ENCODE assay signal across 21 cellular contexts in genomic region chr3:57583544-57583943, GRCh38. TPM values are rescaled to one million over a fixed set of nuclear protein-coding genes. Genes with fewer than 3 reads are reported as not detected.
DNase-seq lines count a peak whose midpoint lies in the region; ATAC-seq and TF ChIP-seq lines count a peak whose summit lies in the region.
"Had no signal": no experiment of that assay in that cellular context is flagged by ENCODE, and none has a peak within 500 bp of the region (broad histone marks: within the 10 kb centered on the region; RNA-seq: fewer than 3 reads in every experiment).

No MANE protein-coding gene starts in this region.

- H3K27me3 ChIP-seq in transverse colon = no peaks in the 10 kb centered on the region
- H3K27me3 ChIP-seq: neural progenitor cell had no signal

- peak overlapping the region; percentile 73 for H3K27ac Mint-ChIP-seq in activated naive CD8-positive, alpha-beta T cell
- no peak overlapping the region for H3K27ac Mint-ChIP-seq in activated naive CD8-positive, alpha-beta T cell treated with anti-CD3 and anti-CD28 coated beads for 36 hours
- H3K27ac Mint-ChIP-seq in T-helper 17 cell (peak overlapping the region; percentile 34), endothelial cell (ENCODE audit: unreplicated experiment) (peak overlapping the region; percentile 14)
- H3K27ac Mint-ChIP-seq: neural progenitor cell; stimulated activated effector memory CD8-positive, alpha-beta T cell treated with anti-CD3 and anti-CD28 coated beads, Interleukin-12 subunit alpha, Interleukin-12 subunit beta, amount 100 ng/mL, for 72 hours had no signal

- intact Hi-C loops in transverse colon (cut with DNase I; ENCODE audit: low total_unique reads) = no loop called here

- H3K4me1 Mint-ChIP-seq in activated naive CD8-positive, alpha-beta T cell (ENCODE audit: low read depth) = peaks cover 36% of the 10 kb centered on the region
- peaks cover 30% of the 10 kb centered on the region for H3K4me1 Mint-ChIP-seq in activated naive CD8-positive, alpha-beta T cell treated with anti-CD3 and anti-CD28 coated beads for 36 hours
- H3K4me1 Mint-ChIP-seq in T-helper 17 cell (peaks cover 18% of the 10 kb centered on the region), endothelial cell (ENCODE audit: unreplicated experiment) (peaks cover 3% of the 10 kb centered on the region)
- H3K4me1 Mint-ChIP-seq: neural progenitor cell had no signal

- H3K4me3 Mint-ChIP-seq in activated naive CD8-positive, alpha-beta T cell = no peak overlapping the region
- no peak overlapping the region for H3K4me3 Mint-ChIP-seq in activated naive CD8-positive, alpha-beta T cell treated with anti-CD3 and anti-CD28 coated beads for 36 hours
- H3K4me3 Mint-ChIP-seq in T-helper 17 cell (no peak overlapping the region), endothelial cell (ENCODE audit: unreplicated experiment) (no peak overlapping the region)
- H3K4me3 Mint-ChIP-seq: activated CD4-positive, alpha-beta T cell treated with anti-CD3 and anti-CD28 coated beads for 36 hours; CD4-positive, alpha-beta memory T cell; neural progenitor cell; stimulated activated effector memory CD8-positive, alpha-beta T cell treated with anti-CD3 and anti-CD28 coated beads, Interleukin-12 subunit alpha, Interleukin-12 subunit beta, amount 100 ng/mL, for 72 hours had no signal

- no peak overlapping the region for H3K4me3 ChIP-seq in transverse colon
- H3K4me3 ChIP-seq: neural progenitor cell had no signal

- H3K9me3 ChIP-seq in T-helper 17 cell (ENCODE audit: control insufficient read depth, low read length, poor library complexity, severe bottlenecking) (no peaks in the 10 kb centered on the region), transverse colon (no peaks in the 10 kb centered on the region)

- peak overlapping the region; percentile 32 to 65 (median 54) for H3K27ac ChIP-seq in transverse colon
- H3K27ac ChIP-seq: epithelial cell of prostate, neural progenitor cell had no signal

- no peaks in the 10 kb centered on the region for H3K36me3 ChIP-seq in transverse colon
- H3K36me3 ChIP-seq: neural progenitor cell had no signal

- 55 to 59% methylated on average over 2 of the region's 2 CpGs for WGBS in transverse colon (ENCODE audit: low coverage in 1 of 2), 2 donors

- no peaks in the 10 kb centered on the region for H3K36me3 Mint-ChIP-seq in activated naive CD8-positive, alpha-beta T cell
- H3K36me3 Mint-ChIP-seq in activated naive CD8-positive, alpha-beta T cell treated with anti-CD3 and anti-CD28 coated beads for 36 hours = peaks cover 18% of the 10 kb centered on the region
- H3K36me3 Mint-ChIP-seq in T-helper 17 cell (ENCODE audit: low read depth) (no peaks in the 10 kb centered on the region), endothelial cell (ENCODE audit: low read depth, unreplicated experiment) (peaks cover 3% of the 10 kb centered on the region)

- TF ChIP-seq POLR2A in transverse colon (IDR thresholded peaks at IDR 0.05) = no peak

- no peaks in the 10 kb centered on the region for H3K27me3 Mint-ChIP-seq in activated naive CD8-positive, alpha-beta T cell
- H3K27me3 Mint-ChIP-seq in activated naive CD8-positive, alpha-beta T cell treated with anti-CD3 and anti-CD28 coated beads for 36 hours = no peaks in the 10 kb centered on the region
- H3K27me3 Mint-ChIP-seq in T-helper 17 cell (no peaks in the 10 kb centered on the region), endothelial cell (ENCODE audit: unreplicated experiment) (no peaks in the 10 kb centered on the region)
- H3K27me3 Mint-ChIP-seq: activated CD4-positive, alpha-beta T cell treated with anti-CD3 and anti-CD28 coated beads for 36 hours; CD4-positive, alpha-beta memory T cell had no signal

- H3K4me1 ChIP-seq in transverse colon = peaks cover 3 to 71% (median 32%) of the 10 kb centered on the region in 4 donors
- H3K4me1 ChIP-seq: neural progenitor cell had no signal

- TF ChIP-seq CTCF in endothelial cell (IDR thresholded peaks at IDR 0.05; ENCODE audit: unreplicated experiment) (no peak), transverse colon (IDR thresholded peaks at IDR 0.05) (no peak)

- TF ChIP-seq EP300 in transverse colon (IDR thresholded peaks at IDR 0.05; ENCODE audit: low read depth) = no peak

- no peaks in the 10 kb centered on the region for H3K9me3 Mint-ChIP-seq in activated naive CD8-positive, alpha-beta T cell (ENCODE audit: low read depth)
- H3K9me3 Mint-ChIP-seq in activated naive CD8-positive, alpha-beta T cell treated with anti-CD3 and anti-CD28 coated beads for 36 hours = no peaks in the 10 kb centered on the region
- no peaks in the 10 kb centered on the region for H3K9me3 Mint-ChIP-seq in endothelial cell (ENCODE audit: unreplicated experiment)
- H3K9me3 Mint-ChIP-seq: CD4-positive, alpha-beta memory T cell; neural progenitor cell; stimulated activated effector memory CD8-positive, alpha-beta T cell treated with anti-CD3 and anti-CD28 coated beads, Interleukin-12 subunit alpha, Interleukin-12 subunit beta, amount 100 ng/mL, for 72 hours had no signal

- no peak for ATAC-seq in T-helper 17 cell
- no peak for ATAC-seq in SK-N-SH treated with all-trans-retinoic acid at 6 μM for 48 hours
- ATAC-seq: sciatic nerve; stimulated activated effector memory CD8-positive, alpha-beta T cell treated with anti-CD3 and anti-CD28 coated beads, Interleukin-12 subunit alpha, Interleukin-12 subunit beta, amount 100 ng/mL, for 72 hours had no signal

- in situ Hi-C loops in transverse colon (cut with MboI; ENCODE audit: low pct_ligation_motif_present in 1 of 4, low pct_unique_long_range_greater_than_20kb in 1 of 4, low sequenced_read_pairs in 3 of 4) = no loop called here

- DNase-seq in activated naive CD8-positive, alpha-beta T cell treated with anti-CD3 and anti-CD28 coated beads for 36 hours = no peak
- no peak for DNase-seq in T-helper 17 cell
- DNase-seq in endothelial cell (ENCODE audit: low spot score) = no peak
- no peak for DNase-seq in transverse colon
- DNase-seq in putamen (ENCODE audit: low spot score) = no peak
- DNase-seq in AG20443 (ENCODE audit: low spot score) = no peak
- DNase-seq: activated CD4-positive, alpha-beta T cell treated with anti-CD3 and anti-CD28 coated beads for 36 hours; activated gamma-delta T cell treated with Interleukin-2 at 50 U/mL for 16 hours; glutamatergic neuron; NCI-H1092; NCI-H2029; stimulated activated CD4-positive, alpha-beta T cell treated with anti-CD3 and anti-CD28 coated beads, Interleukin-4, amount 100 ng/mL, for 24 hours; T-helper 1 cell had no signal

TF ChIP-seq in SK-N-SH treated with all-trans-retinoic acid at 6 μM for 48 hours, 23 proteins besides CTCF, POLR2A, EP300 and RAD21:
- TF ChIP-seq ESRRG (CRISPR knock-in tag; IDR thresholded peaks at IDR 0.05) (no peak), BACH2 (CRISPR knock-in tag; IDR thresholded peaks at IDR 0.05; ENCODE audit: borderline replicate concordance) (no peak), TCF4 (CRISPR knock-in tag; IDR thresholded peaks at IDR 0.05; ENCODE audit: borderline replicate concordance) (no peak)

RNA-seq across cellular contexts. Expression of gene ARF4, which starts 13.6 kb away (rescaled TPM):
- total RNA-seq in activated naive CD8-positive, alpha-beta T cell treated with anti-CD3 and anti-CD28 coated beads for 36 hours = 10 to 100 TPM; 67.4 to 67.8 TPM
- total RNA-seq in T-helper 17 cell (10 to 100 TPM; 69.0 to 71.3 TPM), endothelial cell (ENCODE audit: unreplicated experiment) (161 TPM), transverse colon (100 to 1,000 TPM in 2 of 4 donors, 10 to 100 TPM in 2; 89.6 to 109 (median 98.2) TPM)

RNA-seq across cellular contexts. Expression of gene PDE12, which starts 27.5 kb away (rescaled TPM):
- total RNA-seq in activated naive CD8-positive, alpha-beta T cell treated with anti-CD3 and anti-CD28 coated beads for 36 hours = 10 to 100 TPM; 30.8 to 31.0 TPM
- total RNA-seq in T-helper 17 cell (10 to 100 TPM; 30.2 to 31.7 TPM), endothelial cell (ENCODE audit: unreplicated experiment) (11.0 TPM), transverse colon (10 to 100 TPM in 3 of 4 donors, 1 to 10 TPM in 1; 4.2 to 34.8 (median 19.3) TPM)

RNA-seq across cellular contexts. Expression of gene DNAH12, which starts 39.4 kb away (rescaled TPM):
- under 1 TPM in 1 of 2 experiments, not detected in 1; 0.08 TPM for total RNA-seq in activated naive CD8-positive, alpha-beta T cell treated with anti-CD3 and anti-CD28 coated beads for 36 hours
- under 1 TPM; 0.07 to 0.23 TPM for total RNA-seq in T-helper 17 cell
- 0.85 TPM for total RNA-seq in endothelial cell (ENCODE audit: unreplicated experiment)
- not detected for total RNA-seq in transverse colon
- total RNA-seq: activated CD4-positive, alpha-beta T cell treated with anti-CD3 and anti-CD28 coated beads for 36 hours; SK-MEL-5 had no signal
